In the genomic region with DNA sequence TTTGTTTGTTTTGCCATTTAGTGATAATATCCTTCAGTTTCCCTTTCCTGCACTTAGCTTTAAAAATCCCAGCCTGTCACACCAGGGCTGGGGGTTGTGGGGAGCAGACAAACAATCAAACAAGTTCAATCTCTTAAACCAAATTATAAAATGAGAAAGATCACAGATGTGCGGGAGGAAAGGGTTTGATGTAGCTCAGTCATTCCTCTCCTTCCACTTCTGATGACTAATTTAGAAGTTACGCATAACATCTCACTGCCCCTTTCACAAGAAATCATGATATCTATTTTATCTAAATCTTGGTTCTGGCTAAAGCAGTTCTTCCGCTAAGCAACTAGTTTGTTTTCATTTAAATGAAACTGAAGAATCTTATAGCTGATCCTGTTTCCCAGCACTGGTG, we compare ENCODE assay signal across 12 cellular contexts. TPM values are rescaled to one million over a fixed set of nuclear protein-coding genes. Genes with fewer than 3 reads are reported as not detected.
DNase-seq lines count a peak whose midpoint lies in the region; ATAC-seq lines count a peak whose summit lies in the region.
"Had no signal": no experiment of that assay in that cellular context is flagged by ENCODE, and none has a peak within 500 bp of the region (broad histone marks: within the 10 kb centered on the region; RNA-seq: fewer than 3 reads in every experiment).

No MANE protein-coding gene starts in this region.

- H3K23ac ChIP-seq in mesenchymal stem cell (ENCODE audit: low read length in 2 of 2) = no peak overlapping the region

- peak; percentile 18 for DNase-seq in Caki2 (ENCODE audit: low read depth)
- DNase-seq in LHCN-M2 (ENCODE audit: low read depth) = peak; percentile 88
- peak; percentile 87 for DNase-seq in adipocyte (ENCODE audit: low read depth)
- peak; percentile 87 for DNase-seq in mesenchymal stem cell
- DNase-seq: activated effector memory CD4-positive, alpha-beta T cell treated with Interleukin-2 at 50 U/mL for 16 hours; NCI-H1436 treated with DMSO at 0.1 percent for 48 hours had no signal

- no peak overlapping the region for H3K14ac ChIP-seq in mesenchymal stem cell (ENCODE audit: low read length in 2 of 2)

- peaks cover 3% of the 10 kb centered on the region for H3K9me3 Mint-ChIP-seq in stimulated activated memory B cell treated with anti-CD40 and anti-IgM and Interleukin-4, amounts not matched to agents 10 μg/mL and 1 μg/mL and 100 μg/mL, for 72 hours

- H3K4me1 ChIP-seq in adipocyte (ENCODE audit: control insufficient read depth, insufficient read depth, low read length) (peaks cover 10% of the 10 kb centered on the region), mesenchymal stem cell (ENCODE audit: control insufficient read depth, insufficient read depth, low read depth, low read length) (peaks cover 4% of the 10 kb centered on the region)

- 14% methylated on average over 1 of the region's 3 CpGs for WGBS in mesenchymal stem cell

- no peak overlapping the region for H2BK12ac ChIP-seq in mesenchymal stem cell (ENCODE audit: low read length in 2 of 2)

- in situ Hi-C loops in Caki2 (cut with HindIII; ENCODE audit: low pct_unique_long_range_greater_than_20kb, low sequenced_read_pairs) = no loop called here

- peak overlapping the region; percentile 42 for H3K4me2 ChIP-seq in mesenchymal stem cell (ENCODE audit: low read length, poor library complexity, severe bottlenecking)

- H3K4me1 Mint-ChIP-seq in stimulated activated memory B cell treated with anti-CD40 and anti-IgM and Interleukin-4, amounts not matched to agents 10 μg/mL and 1 μg/mL and 100 μg/mL, for 72 hours = peaks cover 6% of the 10 kb centered on the region
- H3K4me1 Mint-ChIP-seq: nephron had no signal

- no peak overlapping the region for H3K4me3 ChIP-seq in adipocyte (ENCODE audit: low read length)
- no peak overlapping the region for H3K4me3 ChIP-seq in mesenchymal stem cell (ENCODE audit: insufficient read depth in 1 of 2, low read depth in 1 of 2, low read length in 2 of 2)
- H3K4me3 ChIP-seq: gastroesophageal sphincter had no signal

- H3K4ac ChIP-seq in mesenchymal stem cell (ENCODE audit: low read depth in 1 of 2, low read length in 2 of 2) = peak overlapping the region in 1 of 2 experiments; percentile 37

- no peak overlapping the region for H3K27ac Mint-ChIP-seq in stimulated activated memory B cell treated with anti-CD40 and anti-IgM and Interleukin-4, amounts not matched to agents 10 μg/mL and 1 μg/mL and 100 μg/mL, for 72 hours
- H3K27ac Mint-ChIP-seq: nephron had no signal

- peak overlapping the region; percentile 86 for H2AK5ac ChIP-seq in mesenchymal stem cell (ENCODE audit: low read length, severe bottlenecking)

- ATAC-seq in GM19452 (IDR thresholded peaks at IDR 0.05; ENCODE audit: unreplicated experiment) (no peak), GM19463 (IDR thresholded peaks at IDR 0.05; ENCODE audit: unreplicated experiment) (no peak), HG02973 (IDR thresholded peaks at IDR 0.05; ENCODE audit: unreplicated experiment) (no peak)
- no peak for ATAC-seq in stimulated activated memory B cell treated with anti-CD40 and anti-IgM and Interleukin-4, amounts not matched to agents 10 μg/mL and 1 μg/mL and 100 μg/mL, for 72 hours

- H3K9me3 ChIP-seq in adipocyte (ENCODE audit: control insufficient read depth, low read length) = no peaks in the 10 kb centered on the region
- H3K9me3 ChIP-seq in mesenchymal stem cell (ENCODE audit: control insufficient read depth, low read length) = peaks cover 8% of the 10 kb centered on the region
- H3K9me3 ChIP-seq: gastroesophageal sphincter had no signal

- H3K36me3 Mint-ChIP-seq in stimulated activated memory B cell treated with anti-CD40 and anti-IgM and Interleukin-4, amounts not matched to agents 10 μg/mL and 1 μg/mL and 100 μg/mL, for 72 hours = peaks cover 6% of the 10 kb centered on the region

- no peak overlapping the region for H2BK5ac ChIP-seq in mesenchymal stem cell (ENCODE audit: low read depth, low read length, poor library complexity, severe bottlenecking)

- H4K91ac ChIP-seq in mesenchymal stem cell (ENCODE audit: low read length) = no peak overlapping the region

- H3K27me3 Mint-ChIP-seq in stimulated activated memory B cell treated with anti-CD40 and anti-IgM and Interleukin-4, amounts not matched to agents 10 μg/mL and 1 μg/mL and 100 μg/mL, for 72 hours = peaks cover 26% of the 10 kb centered on the region

- H2BK15ac ChIP-seq in mesenchymal stem cell (ENCODE audit: low read depth, poor library complexity, severe bottlenecking) = no peak overlapping the region

- H3K79me1 ChIP-seq in mesenchymal stem cell (replicated peaks; ENCODE audit: low read length, poor library complexity, severe bottlenecking) = peaks cover 23% of the 10 kb centered on the region

- H3K9ac ChIP-seq in adipocyte (ENCODE audit: low read length) (peak overlapping the region; percentile 5), mesenchymal stem cell (ENCODE audit: low read length) (peak overlapping the region; percentile 63)

- H2AFZ ChIP-seq in mesenchymal stem cell (ENCODE audit: low read depth, low read length) = no peak overlapping the region

- H3K4me3 Mint-ChIP-seq in stimulated activated memory B cell treated with anti-CD40 and anti-IgM and Interleukin-4, amounts not matched to agents 10 μg/mL and 1 μg/mL and 100 μg/mL, for 72 hours = no peak overlapping the region
- H3K4me3 Mint-ChIP-seq: nephron had no signal

- no peak overlapping the region for H2BK120ac ChIP-seq in mesenchymal stem cell (ENCODE audit: low read depth, low read length)

- H3K36me3 ChIP-seq in adipocyte (ENCODE audit: control insufficient read depth, insufficient read depth, low read length, severe bottlenecking) (no peaks in the 10 kb centered on the region), mesenchymal stem cell (ENCODE audit: control insufficient read depth in 1 of 2, insufficient read depth in 2 of 2, low read depth in 1 of 2, low read length in 2 of 2) (peaks cover 9 to 17% of the 10 kb centered on the region in 2 experiments)
- H3K36me3 ChIP-seq: gastroesophageal sphincter had no signal

- no peaks in the 10 kb centered on the region for H3K27me3 ChIP-seq in adipocyte (replicated peaks; ENCODE audit: control insufficient read depth, insufficient read depth, low read length)
- no peaks in the 10 kb centered on the region for H3K27me3 ChIP-seq in mesenchymal stem cell (ENCODE audit: control insufficient read depth in 1 of 2, insufficient read depth in 1 of 2, low read length in 2 of 2)
- H3K27me3 ChIP-seq: gastroesophageal sphincter had no signal

- peak overlapping the region in 1 of 2 experiments; percentile 50 for H3K18ac ChIP-seq in mesenchymal stem cell (ENCODE audit: low read depth in 1 of 2, low read length in 2 of 2)

- H3K27ac ChIP-seq in mesenchymal stem cell (ENCODE audit: low read length, poor library complexity, severe bottlenecking) = peak overlapping the region; percentile 91

- peak overlapping the region; percentile 69 for H4K8ac ChIP-seq in mesenchymal stem cell (ENCODE audit: low read length)

RNA-seq across cellular contexts. Expression of gene ATG7, which starts 34.1 kb away (rescaled TPM):
- total RNA-seq in Caki2 (2014; rRNA removed; shearing (Covaris generic); ENCODE audit: low replicate concordance) = 55.1 and 95.3 TPM in 2 replicates
- 48.1 and 50.5 TPM in 2 replicates for total RNA-seq in LHCN-M2 (2014; rRNA removed)
- 26.6 TPM for polyA plus RNA-seq in LHCN-M2 (2012)
- 18.7 TPM for polyA plus RNA-seq in mesenchymal stem cell (2013, experiment 1 of 2)
- polyA plus RNA-seq in mesenchymal stem cell (2013, experiment 2 of 2) = 18.7 TPM

Comparison
In these comparisons a context has a peak if more than half of its experiments do, and no peak if none do; other contexts are left out.
1. DNase-seq: peak in every context shown above with its lines; median percentile 88 in LHCN-M2; 87 in adipocyte; 87 in mesenchymal stem cell; 18 in Caki2.